Comparison of ENCODE assay signal across 9 cellular contexts in the genomic region with DNA sequence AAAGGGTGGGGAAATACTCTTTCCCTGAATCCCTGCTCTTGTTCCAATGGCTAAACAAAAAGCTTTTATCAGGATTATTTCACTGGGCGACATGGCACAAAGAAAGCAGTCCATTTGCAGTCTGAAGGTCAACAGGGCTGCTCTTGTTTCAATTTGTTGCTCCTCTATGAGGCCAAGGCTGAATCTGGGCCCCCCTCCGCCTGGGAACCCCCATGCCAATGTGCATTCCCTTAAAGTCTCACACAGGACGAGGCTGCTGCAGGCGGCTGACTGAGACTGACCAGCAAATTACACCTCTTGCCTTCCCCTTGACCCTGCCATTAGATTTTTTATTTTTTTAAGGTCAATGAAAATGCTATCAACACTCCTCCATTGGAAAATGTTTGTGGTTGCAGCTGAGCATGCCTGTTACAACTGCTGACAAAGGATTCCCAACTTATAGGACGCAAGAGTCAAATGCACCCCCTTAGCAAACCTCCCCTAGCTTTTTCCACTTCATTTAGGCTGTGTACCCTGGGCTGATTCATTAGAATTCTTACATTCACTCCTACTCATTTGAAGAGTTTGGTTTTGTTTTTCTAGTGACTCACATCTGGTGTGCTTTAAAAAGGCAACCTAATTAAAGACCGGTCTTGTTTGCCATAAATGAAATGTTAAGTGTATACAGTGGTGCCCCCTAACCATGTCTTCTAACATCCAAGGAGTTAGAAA.
DNase-seq lines count a peak whose midpoint lies in the region; ATAC-seq and TF ChIP-seq lines count a peak whose summit lies in the region.
"Had no signal": no experiment of that assay in that cellular context is flagged by ENCODE, and none has a peak within 500 bp of the region (broad histone marks: within the 10 kb centered on the region; RNA-seq: fewer than 3 reads in every experiment).

No MANE protein-coding gene starts in this region.

- H3K4me3 Mint-ChIP-seq in T-helper 17 cell, result peak overlapping the region; percentile 64
- no peak overlapping the region for H3K4me3 Mint-ChIP-seq in stimulated activated memory B cell treated with anti-CD40 and anti-IgM and Interleukin-4, amounts not matched to agents 10 μg/mL and 1 μg/mL and 100 μg/mL, for 72 hours

- no peaks in the 10 kb centered on the region for H3K9me3 ChIP-seq in T-helper 17 cell (ENCODE audit: control insufficient read depth, low read length, poor library complexity, severe bottlenecking)
- H3K9me3 ChIP-seq: SJSA1 had no signal

- peak overlapping the region; percentile 92 for H3K27ac Mint-ChIP-seq in T-helper 17 cell
- peak overlapping the region; percentile 44 for H3K27ac Mint-ChIP-seq in stimulated activated memory B cell treated with anti-CD40 and anti-IgM and Interleukin-4, amounts not matched to agents 10 μg/mL and 1 μg/mL and 100 μg/mL, for 72 hours

- TF ChIP-seq CTCF in fibroblast of villous mesenchyme (IDR thresholded peaks at IDR 0.05; ENCODE audit: insufficient read depth, low read depth, low read length), result no peak

- peak; percentile 23 for DNase-seq in activated naive CD4-positive, alpha-beta T cell treated with anti-CD3 and anti-CD28 coated beads, Interleukin-2, amount 50 U/mL, for 16 hours
- no peak for DNase-seq in activated naive CD4-positive, alpha-beta T cell treated with Interleukin-2 at 50 U/mL for 16 hours
- DNase-seq in T-helper 17 cell (no peak), fibroblast of villous mesenchyme (ENCODE audit: low read depth) (peak; percentile 71), NCI-H345 (lab: John Stamatoyannopoulos, UW) (no peak), NOMO-1 treated with DMSO at 0.1 percent for 48 hours (lab: John Stamatoyannopoulos, UW; ENCODE audit: unreplicated experiment) (no peak)
- no peak for DNase-seq in effector CD4-positive, alpha-beta T cell

- H3K4me1 Mint-ChIP-seq in T-helper 17 cell, result peaks cover 46% of the 10 kb centered on the region
- peaks cover 9% of the 10 kb centered on the region for H3K4me1 Mint-ChIP-seq in stimulated activated memory B cell treated with anti-CD40 and anti-IgM and Interleukin-4, amounts not matched to agents 10 μg/mL and 1 μg/mL and 100 μg/mL, for 72 hours

- H3K4me3 ChIP-seq in fibroblast of villous mesenchyme (ENCODE audit: low read depth, low read length), result no peak overlapping the region
- H3K4me3 ChIP-seq: SJSA1 had no signal

- H3K9me3 Mint-ChIP-seq in stimulated activated memory B cell treated with anti-CD40 and anti-IgM and Interleukin-4, amounts not matched to agents 10 μg/mL and 1 μg/mL and 100 μg/mL, for 72 hours, result peaks cover 7% of the 10 kb centered on the region

- no peak for ATAC-seq in T-helper 17 cell
- peak; percentile 79 for ATAC-seq in stimulated activated memory B cell treated with anti-CD40 and anti-IgM and Interleukin-4, amounts not matched to agents 10 μg/mL and 1 μg/mL and 100 μg/mL, for 72 hours

- no peaks in the 10 kb centered on the region for H3K27me3 Mint-ChIP-seq in T-helper 17 cell
- no peaks in the 10 kb centered on the region for H3K27me3 Mint-ChIP-seq in stimulated activated memory B cell treated with anti-CD40 and anti-IgM and Interleukin-4, amounts not matched to agents 10 μg/mL and 1 μg/mL and 100 μg/mL, for 72 hours

- H3K36me3 Mint-ChIP-seq in T-helper 17 cell (ENCODE audit: low read depth), result peaks cover 3% of the 10 kb centered on the region
- H3K36me3 Mint-ChIP-seq in stimulated activated memory B cell treated with anti-CD40 and anti-IgM and Interleukin-4, amounts not matched to agents 10 μg/mL and 1 μg/mL and 100 μg/mL, for 72 hours, result peaks cover 7% of the 10 kb centered on the region

Comparison
In these comparisons a context has a peak if more than half of its experiments do, and no peak if none do; other contexts are left out.
1. DNase-seq: peak in activated naive CD4-positive, alpha-beta T cell treated with anti-CD3 and anti-CD28 coated beads, Interleukin-2, amount 50 U/mL, for 16 hours (single experiment) and fibroblast of villous mesenchyme (single experiment); none in activated naive CD4-positive, alpha-beta T cell treated with Interleukin-2 at 50 U/mL for 16 hours (single experiment), T-helper 17 cell (0 of 3), NCI-H345 (single experiment), effector CD4-positive, alpha-beta T cell (single experiment) and NOMO-1 treated with DMSO at 0.1 percent for 48 hours (single experiment).